Comparison of ENCODE assay signal across 8 cellular contexts in the genomic region with DNA sequence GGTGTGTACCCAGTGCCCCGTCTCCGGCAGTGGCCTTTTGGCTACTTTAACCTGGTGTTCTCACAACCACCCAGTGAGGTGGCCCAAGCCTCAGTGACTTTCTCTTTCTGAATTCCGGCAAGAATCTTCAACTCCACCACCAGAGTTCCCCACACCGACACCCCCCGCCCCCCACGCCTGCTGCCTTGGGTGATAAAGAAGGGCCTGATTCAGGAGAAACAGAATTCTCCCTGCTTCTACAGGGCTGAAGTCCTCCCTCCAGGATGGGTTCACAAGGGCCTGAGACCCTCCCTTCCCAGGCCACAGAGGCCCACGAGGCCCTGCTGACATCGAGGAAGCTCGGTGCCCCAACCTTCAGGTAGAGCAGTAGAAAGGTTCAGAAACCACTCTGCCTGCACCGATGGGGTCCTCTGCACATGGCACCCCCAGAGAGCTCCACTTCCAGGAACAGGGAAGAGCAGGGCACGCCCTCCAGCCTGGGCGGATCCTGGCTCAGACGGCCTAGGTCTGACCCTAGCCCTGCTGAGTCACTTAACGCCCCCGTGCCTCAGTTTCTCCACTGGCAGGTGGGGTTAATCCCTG. TPM values are rescaled to one million over a fixed set of nuclear protein-coding genes. Genes with fewer than 3 reads are reported as not detected.
A peak's percentile ranks its signal among the peaks of the same experiment; 100 is the strongest.
DNase-seq lines count a peak whose midpoint lies in the region; ATAC-seq and TF ChIP-seq lines count a peak whose summit lies in the region.

No MANE protein-coding gene starts in this region.

- no peak overlapping the region for H3K27ac ChIP-seq in CD8-positive, alpha-beta T cell (ENCODE audit: low read depth, low read length)

- intact Hi-C loops in CD8-positive, alpha-beta T cell (cut with DNase I, micrococcal nuclease), result loop anchor here (1.0 to 10.0 kb wide), 9 partner anchors 45 to 1030 kb away; partner anchors contain the start of genes ACTG1 (in 1 of the 2), ALYREF (in 1 of the 2), ANAPC11 (in 1 of the 2) and ASPSCR1 (in 1 of the 2)

- no peak for DNase-seq in CD8-positive, alpha-beta T cell
- DNase-seq in LoVo (ENCODE audit: low spot score) (peak; percentile 15), NCI-H2029 treated with DMSO at 0.1 percent for 48 hours (lab: John Stamatoyannopoulos, UW) (no peak), DMS114 treated with DMSO at 0.1 percent for 48 hours (lab: John Stamatoyannopoulos, UW; ENCODE audit: unreplicated experiment) (no peak), cerebellar nuclear complex (lab: John Stamatoyannopoulos, UW) (no peak)
- DNase-seq in central memory CD8-positive, alpha-beta T cell (ENCODE audit: low spot score in 2 of 2), result no peak

- CTCF ChIA-PET in CD8-positive, alpha-beta T cell (lab: Charles Lee), result interaction anchor here (0.8 to 13.1 kb wide), 14 partner anchors 8 to 207 kb away, joined by 3 to 220 read pairs (median 3); partner anchors contain the start of genes DUS1L, MAFG, NOTUM and SLC16A3

- no peaks in the 10 kb centered on the region for H3K27me3 Mint-ChIP-seq in CD8-positive, alpha-beta T cell (ENCODE audit: low read depth)
- H3K27me3 Mint-ChIP-seq in central memory CD8-positive, alpha-beta T cell, result no peaks in the 10 kb centered on the region
- no peaks in the 10 kb centered on the region for H3K27me3 Mint-ChIP-seq in nephron (ENCODE audit: low read depth)

- H3K4me3 ChIP-seq in CD8-positive, alpha-beta T cell (ENCODE audit: low read depth, low read length), result peak overlapping the region; percentile 90

- H3K4me1 Mint-ChIP-seq in CD8-positive, alpha-beta T cell (ENCODE audit: low read depth), result peaks cover 23% of the 10 kb centered on the region
- H3K4me1 Mint-ChIP-seq in central memory CD8-positive, alpha-beta T cell, result peaks cover 26% of the 10 kb centered on the region
- peaks cover 15% of the 10 kb centered on the region for H3K4me1 Mint-ChIP-seq in nephron

- peaks cover 2% of the 10 kb centered on the region for H3K36me3 Mint-ChIP-seq in CD8-positive, alpha-beta T cell
- peaks cover 5% of the 10 kb centered on the region for H3K36me3 Mint-ChIP-seq in central memory CD8-positive, alpha-beta T cell (ENCODE audit: insufficient read depth)
- H3K36me3 Mint-ChIP-seq in nephron (ENCODE audit: low read depth), result peaks cover 4% of the 10 kb centered on the region

- ATAC-seq in CD8-positive, alpha-beta T cell, result no peak
- ATAC-seq in central memory CD8-positive, alpha-beta T cell (replicated peaks; ENCODE audit: extremely low read depth, poor library complexity, severe bottlenecking), result no peak
- ATAC-seq in GM19467 (IDR thresholded peaks at IDR 0.05; ENCODE audit: unreplicated experiment), result no peak

- peak overlapping the region; percentile 84 for H3K4me3 Mint-ChIP-seq in CD8-positive, alpha-beta T cell
- H3K4me3 Mint-ChIP-seq in central memory CD8-positive, alpha-beta T cell, result peak overlapping the region; percentile 73
- peak overlapping the region; percentile 82 to 89 (median 89) for H3K4me3 Mint-ChIP-seq in nephron

- H3K9me3 Mint-ChIP-seq in CD8-positive, alpha-beta T cell, result no peaks in the 10 kb centered on the region
- H3K9me3 Mint-ChIP-seq in central memory CD8-positive, alpha-beta T cell, result no peaks in the 10 kb centered on the region
- no peaks in the 10 kb centered on the region for H3K9me3 Mint-ChIP-seq in nephron

- TF ChIP-seq CTCF in CD8-positive, alpha-beta T cell (IDR thresholded peaks at IDR 0.05), result no peak
- no peak for TF ChIP-seq CTCF in nephron (IDR thresholded peaks at IDR 0.05; ENCODE audit: unreplicated experiment in 3 of 3)

- no peaks in the 10 kb centered on the region for H3K9me3 ChIP-seq in CD8-positive, alpha-beta T cell (ENCODE audit: low read length)

- POLR2A ChIA-PET in CD8-positive, alpha-beta T cell (lab: Charles Lee), result interaction anchor here (0.6 to 3.9 kb wide), 6 partner anchors 15 to 198 kb away, joined by 3 to 26 read pairs (median 7); partner anchors contain the start of genes ASPSCR1 and DCXR

- no peak overlapping the region for H3K27ac Mint-ChIP-seq in CD8-positive, alpha-beta T cell
- H3K27ac Mint-ChIP-seq in central memory CD8-positive, alpha-beta T cell (ENCODE audit: low read depth), result no peak overlapping the region
- no peak overlapping the region for H3K27ac Mint-ChIP-seq in nephron

- no peaks in the 10 kb centered on the region for H3K36me3 ChIP-seq in CD8-positive, alpha-beta T cell (ENCODE audit: insufficient read depth, low read length)

- no peaks in the 10 kb centered on the region for H3K27me3 ChIP-seq in CD8-positive, alpha-beta T cell (ENCODE audit: insufficient read depth, low read length)

- H3K4me1 ChIP-seq in CD8-positive, alpha-beta T cell (ENCODE audit: insufficient read depth, low read length), result peaks cover 31% of the 10 kb centered on the region

RNA-seq across cellular contexts. Expression of gene CENPX, which starts 0.9 kb away (rescaled TPM):
- 10 to 100 TPM; 11.1 to 14.3 TPM for total RNA-seq in CD8-positive, alpha-beta T cell

RNA-seq across cellular contexts. Expression of gene LRRC45, which starts 1.3 kb away (rescaled TPM):
- total RNA-seq in CD8-positive, alpha-beta T cell, result 1 to 10 TPM; 5.1 to 5.6 TPM

RNA-seq across cellular contexts. Expression of gene RAC3, which starts 9.7 kb away (rescaled TPM):
- total RNA-seq in CD8-positive, alpha-beta T cell, result 1 to 10 TPM; 2.1 to 3.5 TPM

RNA-seq across cellular contexts. Expression of gene DCXR, which starts 15.7 kb away (rescaled TPM):
- total RNA-seq in CD8-positive, alpha-beta T cell, result 10 to 100 TPM; 71.7 to 77.7 TPM

RNA-seq across cellular contexts. Expression of gene RFNG, which starts 29.8 kb away (rescaled TPM):
- 10 to 100 TPM; 26.2 to 27.2 TPM for total RNA-seq in CD8-positive, alpha-beta T cell
